27 cellular contexts compared by ENCODE assay signal in genomic region chr20:58519940-58520712, GRCh38. TPM values are rescaled to one million over a fixed set of nuclear protein-coding genes. Genes with fewer than 3 reads are reported as not detected.
"Had no signal": no experiment of that assay in that cellular context is flagged by ENCODE, and none has a peak within 500 bp of the region (broad histone marks: within the 10 kb centered on the region; RNA-seq: fewer than 3 reads in every experiment).

No MANE protein-coding gene starts in this region.

- H3K4me1 ChIP-seq: left lung, testis had no signal

- H3K27ac ChIP-seq: adrenal gland, esophagus squamous epithelium, left lung, testis had no signal

- H3K9me3 Mint-ChIP-seq: activated T-cell treated with anti-CD3 and anti-CD28 coated beads, Interleukin-2, amount 50 U/mL, for 24 hours; activated T-helper 2 cell treated with anti-CD3 and anti-CD28 coated beads, Interferon-gamma antibody, Interleukin-2, Interleukin-4, amounts not matched to agents 10 μg/mL and 5 μg/mL and 100 μg/mL, durations not matched to agents 14 hours and 24 hours and 36 hours; central memory CD8-positive, alpha-beta T cell; effector memory CD8-positive, alpha-beta T cell; natural killer cell; T-helper 1 cell treated with Interleukin-12 subunit alpha and Interleukin-12 subunit beta and Interleukin-4 antibody, amounts not matched to agents 30 μg/mL and 1 μg/mL, for 36 hours had no signal

- DNase-seq: activated CD8-positive, alpha-beta memory T cell treated with anti-CD3 and anti-CD28 coated beads for 24 hours; activated CD8-positive, alpha-beta memory T cell treated with anti-CD3 and anti-CD28 coated beads, Interleukin-2, amount 50 U/mL, for 4 hours; activated naive CD4-positive, alpha-beta T cell; activated T-cell treated with anti-CD3 and anti-CD28 coated beads, Interleukin-2, amount 50 U/mL, for 24 hours; effector memory CD8-positive, alpha-beta T cell; esophagus squamous epithelium; kidney; left lung; midbrain; natural killer cell; stimulated activated CD4-positive, alpha-beta T cell treated with anti-CD3 and anti-CD28 coated beads, Interleukin-15, amount 100 ng/mL, for 24 hours; stimulated activated naive B cell treated with anti-CD40 and anti-IgM and Interleukin-4, amounts not matched to agents 10 μg/mL and 1 μg/mL and 100 μg/mL, for 72 hours; T1000; testis had no signal

- H3K27me3 ChIP-seq: testis had no signal

- H3K4me3 Mint-ChIP-seq: activated naive CD8-positive, alpha-beta T cell; activated T-cell treated with anti-CD3 and anti-CD28 coated beads, Interleukin-2, amount 50 U/mL, for 24 hours; central memory CD8-positive, alpha-beta T cell; effector memory CD8-positive, alpha-beta T cell; natural killer cell; stimulated activated naive B cell treated with anti-CD40 and anti-IgM and Interleukin-4, amounts not matched to agents 10 μg/mL and 1 μg/mL and 100 μg/mL, for 72 hours; T-helper 1 cell treated with Interleukin-12 subunit alpha and Interleukin-12 subunit beta and Interleukin-4 antibody, amounts not matched to agents 30 μg/mL and 1 μg/mL, for 36 hours; WTC11 had no signal

- H3K36me3 ChIP-seq: adrenal gland, esophagus squamous epithelium, left lung had no signal

- H3K4me2 ChIP-seq: smooth muscle cell had no signal

- H3K27ac Mint-ChIP-seq: activated naive CD8-positive, alpha-beta T cell; activated T-cell treated with anti-CD3 and anti-CD28 coated beads, Interleukin-2, amount 50 U/mL, for 24 hours; activated T-helper 2 cell treated with anti-CD3 and anti-CD28 coated beads, Interferon-gamma antibody, Interleukin-2, Interleukin-4, amounts not matched to agents 10 μg/mL and 5 μg/mL and 100 μg/mL, durations not matched to agents 14 hours and 24 hours and 36 hours; effector memory CD8-positive, alpha-beta T cell; natural killer cell; stimulated activated naive B cell treated with anti-CD40 and anti-IgM and Interleukin-4, amounts not matched to agents 10 μg/mL and 1 μg/mL and 100 μg/mL, for 72 hours; T-helper 1 cell treated with Interleukin-12 subunit alpha and Interleukin-12 subunit beta and Interleukin-4 antibody, amounts not matched to agents 30 μg/mL and 1 μg/mL, for 36 hours; WTC11 had no signal

- H3K4me1 Mint-ChIP-seq: central memory CD8-positive, alpha-beta T cell; natural killer cell had no signal

- H3K36me3 Mint-ChIP-seq: activated naive CD8-positive, alpha-beta T cell; natural killer cell had no signal

- FAIRE-seq: astrocyte, colon, endothelial cell of umbilical vein, kidney had no signal

- H3K9me3 ChIP-seq: adrenal gland, testis had no signal

- ATAC-seq: effector memory CD8-positive, alpha-beta T cell; left lung; natural killer cell; sciatic nerve; WTC11 had no signal

- H3K4me3 ChIP-seq: adrenal gland, esophagus squamous epithelium, left lung, smooth muscle cell, testis had no signal

RNA-seq across cellular contexts. Expression of gene APCDD1L, which starts 4.9 kb away (rescaled TPM):
- total RNA-seq: activated T-helper 2 cell treated with anti-CD3 and anti-CD28 coated beads, Interferon-gamma antibody, Interleukin-2, Interleukin-4, amounts not matched to agents 10 μg/mL and 5 μg/mL and 100 μg/mL, durations not matched to agents 14 hours and 24 hours and 36 hours; dermis microvascular lymphatic vessel endothelial cell; lung microvascular endothelial cell; natural killer cell had no signal
